1 cellular context compared by ENCODE assay signal in genomic region chr11:118281284-118281683, GRCh38.
TF ChIP-seq lines count a peak whose summit lies in the region.

No MANE protein-coding gene starts in this region.

TF ChIP-seq in WTC11, 78 proteins besides CTCF, POLR2A, EP300 and RAD21:
- no peak for TF ChIP-seq SP1 (CRISPR knock-in tag; conservative IDR thresholded peaks at IDR 0.05)
- TF ChIP-seq, protein P1, sequence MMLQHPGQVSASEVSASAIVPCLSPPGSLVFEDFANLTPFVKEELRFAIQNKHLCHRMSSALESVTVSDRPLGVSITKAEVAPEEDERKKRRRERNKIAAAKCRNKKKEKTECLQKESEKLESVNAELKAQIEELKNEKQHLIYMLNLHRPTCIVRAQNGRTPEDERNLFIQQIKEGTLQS (CRISPR knock-in tag; conservative IDR thresholded peaks at IDR 0.05) = no peak
